15 cellular contexts compared by ENCODE assay signal in the genomic region with DNA sequence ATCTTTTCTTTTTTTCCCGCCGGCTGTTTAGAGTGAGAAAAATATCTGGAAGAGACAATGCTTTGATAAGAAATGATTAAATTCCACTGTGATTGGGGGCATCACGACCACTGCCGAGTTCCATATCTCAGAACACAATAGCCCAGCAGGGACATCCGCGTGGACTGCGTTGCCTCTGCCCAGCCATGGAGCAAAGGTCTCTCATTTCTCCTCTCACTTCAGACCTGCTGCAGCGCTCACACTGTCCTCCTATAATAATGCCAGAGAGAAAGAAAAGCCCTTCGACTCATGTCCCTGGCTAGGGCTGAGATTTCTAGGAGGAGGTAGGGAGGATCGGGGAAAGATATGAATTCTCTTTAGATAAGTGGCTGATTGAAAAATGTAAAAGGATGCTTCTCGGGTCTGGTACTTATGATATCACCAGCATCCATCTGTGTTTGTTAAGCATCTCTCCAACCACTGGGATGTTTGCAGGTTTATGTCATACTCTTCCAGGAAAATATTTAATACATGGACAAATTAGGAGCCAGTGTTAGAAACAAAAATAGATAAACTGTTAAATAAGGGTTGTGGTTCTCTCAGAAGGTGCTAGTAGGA.
DNase-seq lines count a peak whose midpoint lies in the region; ATAC-seq and TF ChIP-seq lines count a peak whose summit lies in the region.
"Had no signal": no experiment of that assay in that cellular context is flagged by ENCODE, and none has a peak within 500 bp of the region (broad histone marks: within the 10 kb centered on the region; RNA-seq: fewer than 3 reads in every experiment).

No MANE protein-coding gene starts in this region.

- H3K27me3 Mint-ChIP-seq in T-helper 17 cell: peaks cover 35% of the 10 kb centered on the region

- H3K9ac ChIP-seq in rectal smooth muscle tissue (ENCODE audit: low read length): no peak overlapping the region

- H3K4me1 Mint-ChIP-seq in T-helper 17 cell: peaks cover 5% of the 10 kb centered on the region
- H3K4me1 Mint-ChIP-seq: CD14-positive monocyte had no signal

- H3K36me3 ChIP-seq in rectal smooth muscle tissue (ENCODE audit: control insufficient read depth, insufficient read depth, low read length): no peaks in the 10 kb centered on the region
- H3K36me3 ChIP-seq: gastrocnemius medialis, lower lobe of right lung, right lobe of liver had no signal

- no peak overlapping the region for H3K27ac Mint-ChIP-seq in T-helper 17 cell
- H3K27ac Mint-ChIP-seq: CD14-positive monocyte had no signal

- peak overlapping the region; percentile 59 for H3K27ac ChIP-seq in rectal smooth muscle tissue (ENCODE audit: low read depth, low read length)
- H3K27ac ChIP-seq: gastrocnemius medialis, lower lobe of right lung, right lobe of liver had no signal

- no peak for TF ChIP-seq CTCF in fibroblast of villous mesenchyme (IDR thresholded peaks at IDR 0.05; ENCODE audit: insufficient read depth, low read depth, low read length)

- H3K36me3 Mint-ChIP-seq in T-helper 17 cell (ENCODE audit: low read depth): no peaks in the 10 kb centered on the region
- H3K36me3 Mint-ChIP-seq: CD14-positive monocyte had no signal

- ATAC-seq in T-helper 17 cell (no peak), GM21390 (IDR thresholded peaks at IDR 0.05; ENCODE audit: unreplicated experiment) (no peak)

- DNase-seq in GM03348 (ENCODE audit: low spot score) (peak; percentile 13), T-helper 17 cell (no peak), fibroblast of villous mesenchyme (ENCODE audit: low read depth) (peak; percentile 45), NOMO-1 treated with dmso at 0.1 percent for 144 hours (lab: John Stamatoyannopoulos, UW; ENCODE audit: unreplicated experiment) (no peak), NCI-H1417 (lab: John Stamatoyannopoulos, UW) (no peak), NCI-H2081 treated with DMSO at 0.1 percent for 48 hours (lab: John Stamatoyannopoulos, UW) (no peak)
- DNase-seq: activated T-cell treated with anti-CD3 and anti-CD28 coated beads, Interleukin-2, amount 50 U/mL, for 1 hour; cerebellar nuclear complex; lower lobe of right lung; NCI-H2171; right lobe of liver had no signal

- no peaks in the 10 kb centered on the region for H3K9me3 ChIP-seq in T-helper 17 cell (ENCODE audit: control insufficient read depth, low read length, poor library complexity, severe bottlenecking)
- H3K9me3 ChIP-seq: gastrocnemius medialis, lower lobe of right lung, right lobe of liver had no signal

- H3K27me3 ChIP-seq in rectal smooth muscle tissue (ENCODE audit: control insufficient read depth, insufficient read depth, low read length): no peaks in the 10 kb centered on the region
- H3K27me3 ChIP-seq: gastrocnemius medialis, right lobe of liver had no signal

- H3K4me1 ChIP-seq in rectal smooth muscle tissue (ENCODE audit: control insufficient read depth, insufficient read depth, low read length): peaks cover 22% of the 10 kb centered on the region
- H3K4me1 ChIP-seq: gastrocnemius medialis, right lobe of liver had no signal

- peak overlapping the region; percentile 7 for H3K4me3 Mint-ChIP-seq in T-helper 17 cell
- H3K4me3 Mint-ChIP-seq: CD14-positive monocyte had no signal

- no peak overlapping the region for H3K4me3 ChIP-seq in fibroblast of villous mesenchyme (ENCODE audit: low read depth, low read length)
- no peak overlapping the region for H3K4me3 ChIP-seq in rectal smooth muscle tissue (ENCODE audit: low read length)
- H3K4me3 ChIP-seq: gastrocnemius medialis, lower lobe of right lung, right lobe of liver had no signal

Comparison
In these comparisons a context has a peak if more than half of its experiments do, and no peak if none do; other contexts are left out.
1. DNase-seq: peak in GM03348 (single experiment) and fibroblast of villous mesenchyme (single experiment); none in T-helper 17 cell (0 of 3), NOMO-1 treated with dmso at 0.1 percent for 144 hours (single experiment), NCI-H1417 (0 of 3) and NCI-H2081 treated with DMSO at 0.1 percent for 48 hours (single experiment).